17 cellular contexts compared by ENCODE assay signal in genomic region chr5:134515801-134516200, GRCh38. TPM values are rescaled to one million over a fixed set of nuclear protein-coding genes. Genes with fewer than 3 reads are reported as not detected.
DNase-seq lines count a peak whose midpoint lies in the region; ATAC-seq and TF ChIP-seq lines count a peak whose summit lies in the region.
"Had no signal": no experiment of that assay in that cellular context is flagged by ENCODE, and none has a peak within 500 bp of the region (broad histone marks: within the 10 kb centered on the region; RNA-seq: fewer than 3 reads in every experiment).

No MANE protein-coding gene starts in this region.

- TF ChIP-seq POLR2A in spleen (IDR thresholded peaks at IDR 0.05), result no peak

- no peak overlapping the region for H3K4me3 ChIP-seq in spleen
- H3K4me3 ChIP-seq: K562 had no signal

- H3K4me1 ChIP-seq in spleen, result peaks cover 0 to 14% (median 6%) of the 10 kb centered on the region in 6 donors
- H3K4me1 ChIP-seq: BE2C had no signal

- DNase-seq in NCI-H82 (lab: John Stamatoyannopoulos, UW), result peak; percentile 33
- no peak for DNase-seq in NCI-H82 treated with DMSO at 0.1 percent for 48 hours (lab: John Stamatoyannopoulos, UW; ENCODE audit: unreplicated experiment)
- DNase-seq in NCI-H69 (lab: John Stamatoyannopoulos, UW), result peak; percentile 68
- peak; percentile 32 to 64 for DNase-seq in cerebellar nuclear complex (lab: John Stamatoyannopoulos, UW)
- DNase-seq in stimulated activated naive B cell treated with anti-CD40 and anti-IgM and Interleukin-4, amounts not matched to agents 10 μg/mL and 1 μg/mL and 100 μg/mL, for 72 hours, result no peak
- DNase-seq in spleen, result no peak
- DNase-seq in stimulated activated CD4-positive, alpha-beta T cell treated with anti-CD3 and anti-CD28 coated beads, Interleukin-2, amount 100 ng/mL, for 24 hours, result no peak
- DNase-seq: BE2C; CD4-positive, CD25-positive, alpha-beta regulatory T cell; COR-L47; EL; NCI-H1105 treated with DMSO at 0.1 percent for 48 hours; NCI-H1694 treated with DMSO at 0.1 percent for 48 hours; NCI-H2107; SHP77 treated with DMSO at 0.1 percent for 48 hours; SK-N-SH had no signal

- H3K4me1 Mint-ChIP-seq in stimulated activated naive B cell treated with anti-CD40 and anti-IgM and Interleukin-4, amounts not matched to agents 10 μg/mL and 1 μg/mL and 100 μg/mL, for 72 hours, result peaks cover 12 to 15% of the 10 kb centered on the region in 2 donors

- no peak overlapping the region for H3K27ac Mint-ChIP-seq in stimulated activated naive B cell treated with anti-CD40 and anti-IgM and Interleukin-4, amounts not matched to agents 10 μg/mL and 1 μg/mL and 100 μg/mL, for 72 hours

- no peaks in the 10 kb centered on the region for H3K9me3 ChIP-seq in spleen
- H3K9me3 ChIP-seq: BE2C, SK-N-SH had no signal

- no peaks in the 10 kb centered on the region for H3K9me3 Mint-ChIP-seq in stimulated activated naive B cell treated with anti-CD40 and anti-IgM and Interleukin-4, amounts not matched to agents 10 μg/mL and 1 μg/mL and 100 μg/mL, for 72 hours
- H3K9me3 Mint-ChIP-seq: CD4-positive, CD25-positive, alpha-beta regulatory T cell had no signal

- 71 to 89% (median 82%) methylated on average over 5 of the region's 5 CpGs for WGBS in spleen, 5 donors

- no peaks in the 10 kb centered on the region for H3K27me3 Mint-ChIP-seq in stimulated activated naive B cell treated with anti-CD40 and anti-IgM and Interleukin-4, amounts not matched to agents 10 μg/mL and 1 μg/mL and 100 μg/mL, for 72 hours
- H3K27me3 Mint-ChIP-seq: CD4-positive, CD25-positive, alpha-beta regulatory T cell had no signal

- no peaks in the 10 kb centered on the region for H3K36me3 Mint-ChIP-seq in stimulated activated naive B cell treated with anti-CD40 and anti-IgM and Interleukin-4, amounts not matched to agents 10 μg/mL and 1 μg/mL and 100 μg/mL, for 72 hours
- H3K36me3 Mint-ChIP-seq: CD4-positive, CD25-positive, alpha-beta regulatory T cell had no signal

- no peaks in the 10 kb centered on the region for H3K36me3 ChIP-seq in spleen
- H3K36me3 ChIP-seq: BE2C had no signal

- intact Hi-C loops in spleen (cut with DNase I; ENCODE audit: low total_unique reads), result no loop called here

- no peak overlapping the region for H3K4me3 Mint-ChIP-seq in stimulated activated naive B cell treated with anti-CD40 and anti-IgM and Interleukin-4, amounts not matched to agents 10 μg/mL and 1 μg/mL and 100 μg/mL, for 72 hours
- H3K4me3 Mint-ChIP-seq: CD4-positive, CD25-positive, alpha-beta regulatory T cell had no signal

- no peak overlapping the region for H3K27ac ChIP-seq in spleen

- no peaks in the 10 kb centered on the region for H3K27me3 ChIP-seq in spleen (replicated peaks in 1 of 7)
- H3K27me3 ChIP-seq: BE2C had no signal

- TF ChIP-seq CTCF in spleen (IDR thresholded peaks at IDR 0.05 in 8 of 11, conservative IDR thresholded peaks at IDR 0.05 in 3 of 11), result no peak

- ATAC-seq in stimulated activated naive B cell treated with anti-CD40 and anti-IgM and Interleukin-4, amounts not matched to agents 10 μg/mL and 1 μg/mL and 100 μg/mL, for 72 hours (replicated peaks), result no peak
- ATAC-seq: K562 had no signal

RNA-seq across cellular contexts. Expression of gene JADE2, which starts 9.7 kb away (rescaled TPM):
- total RNA-seq in spleen, result 100 to 1,000 TPM in 3 of 7 donors, 10 to 100 TPM in 4; 85.9 to 131 (median 95.9) TPM
- 10 to 100 TPM; 12.3 to 30.8 (median 14.8) TPM for polyA plus RNA-seq in spleen

Comparison
In these comparisons a context has a peak if more than half of its experiments do, and no peak if none do; other contexts are left out.
1. DNase-seq: peak in NCI-H82 (single experiment), NCI-H69 (single experiment) and cerebellar nuclear complex (2 of 2); none in NCI-H82 treated with DMSO at 0.1 percent for 48 hours (single experiment), stimulated activated naive B cell treated with anti-CD40 and anti-IgM and Interleukin-4, amounts not matched to agents 10 μg/mL and 1 μg/mL and 100 μg/mL, for 72 hours (single experiment), spleen (single experiment) and stimulated activated CD4-positive, alpha-beta T cell treated with anti-CD3 and anti-CD28 coated beads, Interleukin-2, amount 100 ng/mL, for 24 hours (0 of 2).